13 cellular contexts compared by ENCODE assay signal in the genomic region with DNA sequence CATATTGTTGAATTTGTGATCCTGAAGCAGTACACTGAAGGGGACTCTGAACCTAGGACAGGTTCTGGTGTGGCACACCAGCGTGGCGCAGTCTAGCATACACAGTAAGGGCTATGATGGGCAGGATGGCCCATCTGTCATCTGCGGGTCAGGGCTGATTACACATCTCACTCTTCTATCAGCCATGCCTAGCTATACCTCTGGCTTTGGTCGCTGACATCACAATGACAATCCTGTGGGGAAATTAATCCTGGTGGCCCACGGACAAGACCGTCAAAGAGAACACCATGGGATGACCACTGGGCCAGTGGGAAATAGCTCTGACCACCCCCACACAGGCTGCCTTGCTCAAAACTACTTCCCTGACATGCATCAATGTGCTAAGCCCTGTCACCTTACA. TPM values are rescaled to one million over a fixed set of nuclear protein-coding genes. Genes with fewer than 3 reads are reported as not detected.
A peak's percentile ranks its signal among the peaks of the same experiment; 100 is the strongest.
DNase-seq lines count a peak whose midpoint lies in the region; ATAC-seq and TF ChIP-seq lines count a peak whose summit lies in the region.
"Had no signal": no experiment of that assay in that cellular context is flagged by ENCODE, and none has a peak within 500 bp of the region (broad histone marks: within the 10 kb centered on the region; RNA-seq: fewer than 3 reads in every experiment).

No MANE protein-coding gene starts in this region.

- peaks cover 32% of the 10 kb centered on the region for H3K4me1 ChIP-seq in osteoblast (ENCODE audit: insufficient read depth, low read length)
- peaks cover 23% of the 10 kb centered on the region for H3K4me1 ChIP-seq in effector memory CD4-positive, alpha-beta T cell (ENCODE audit: control insufficient read depth, insufficient read depth, low read length, poor library complexity, severe bottlenecking)
- H3K4me1 ChIP-seq in colonic mucosa = peaks cover 9% of the 10 kb centered on the region

- CTCF ChIA-PET in activated CD4-positive, alpha-beta T cell treated with anti-CD3 and anti-CD28 coated beads, Interleukin-2, amount 10 ng/mL, durations not matched to agents 7 days and 5 days (lab: Charles Lee) = interaction anchor here (4.5 kb wide), 1 partner anchor 12 kb away, joined by 88 read pairs; no protein-coding TSS in a partner anchor

- no peak overlapping the region for H3K27ac Mint-ChIP-seq in activated CD4-positive, alpha-beta T cell treated with anti-CD3 and anti-CD28 coated beads, Interleukin-2, amount 10 ng/mL, durations not matched to agents 24 days and 14 days
- H3K27ac Mint-ChIP-seq in activated CD4-positive, alpha-beta T cell treated with anti-CD3 and anti-CD28 coated beads, Interleukin-2, amount 10 ng/mL, durations not matched to agents 7 days and 5 days = no peak overlapping the region
- H3K27ac Mint-ChIP-seq in IgD-negative memory B cell = peak overlapping the region in 2 of 3 donors; percentile 59 to 63
- H3K27ac Mint-ChIP-seq in activated naive CD8-positive, alpha-beta T cell = peak overlapping the region; percentile 76

- no peak overlapping the region for H2AFZ ChIP-seq in osteoblast (ENCODE audit: low read length)

- H3K27me3 ChIP-seq in osteoblast (ENCODE audit: insufficient read depth, low read length) (no peaks in the 10 kb centered on the region), colonic mucosa (no peaks in the 10 kb centered on the region)
- H3K27me3 ChIP-seq in effector memory CD4-positive, alpha-beta T cell (replicated peaks; ENCODE audit: control insufficient read depth, insufficient read depth, low read length, poor library complexity, severe bottlenecking) = no peaks in the 10 kb centered on the region
- H3K27me3 ChIP-seq: suprapubic skin had no signal

- intact Hi-C loops in activated CD4-positive, alpha-beta T cell treated with anti-CD3 and anti-CD28 coated beads, Interleukin-2, amount 10 ng/mL, durations not matched to agents 24 days and 14 days (cut with micrococcal nuclease) = no loop called here
- intact Hi-C loops in colonic mucosa (cut with DNase I) = no loop called here

- peaks cover 74% of the 10 kb centered on the region for H3K79me2 ChIP-seq in osteoblast (ENCODE audit: insufficient read depth, low read length)

- peaks cover 73% of the 10 kb centered on the region for H3K36me3 Mint-ChIP-seq in activated CD4-positive, alpha-beta T cell treated with anti-CD3 and anti-CD28 coated beads, Interleukin-2, amount 10 ng/mL, durations not matched to agents 24 days and 14 days (ENCODE audit: low read depth)
- H3K36me3 Mint-ChIP-seq in activated CD4-positive, alpha-beta T cell treated with anti-CD3 and anti-CD28 coated beads, Interleukin-2, amount 10 ng/mL, durations not matched to agents 7 days and 5 days (ENCODE audit: low read depth) = peaks cover 71% of the 10 kb centered on the region
- peaks cover 2% of the 10 kb centered on the region for H3K36me3 Mint-ChIP-seq in IgD-negative memory B cell
- peaks cover 21% of the 10 kb centered on the region for H3K36me3 Mint-ChIP-seq in activated naive CD8-positive, alpha-beta T cell

- no peak overlapping the region for H3K27ac ChIP-seq in osteoblast (ENCODE audit: low read depth, low read length)
- H3K27ac ChIP-seq in effector memory CD4-positive, alpha-beta T cell (ENCODE audit: insufficient read depth, low read length, poor library complexity, severe bottlenecking) = no peak overlapping the region
- no peak overlapping the region for H3K27ac ChIP-seq in colonic mucosa
- H3K27ac ChIP-seq: suprapubic skin had no signal

- peak overlapping the region; percentile 4 for H3K4me2 ChIP-seq in osteoblast (ENCODE audit: insufficient read depth, low read length)

- no peak overlapping the region for H3K4me3 ChIP-seq in osteoblast (ENCODE audit: insufficient read depth, low read length)
- H3K4me3 ChIP-seq in effector memory CD4-positive, alpha-beta T cell (ENCODE audit: insufficient read depth, low read depth, low read length, poor library complexity, severe bottlenecking) = no peak overlapping the region
- no peak overlapping the region for H3K4me3 ChIP-seq in colonic mucosa
- H3K4me3 ChIP-seq: suprapubic skin had no signal

- no peak overlapping the region for H3K9ac ChIP-seq in colonic mucosa (ENCODE audit: low read depth in 2 of 2, low read length in 2 of 2)

- H3K36me3 ChIP-seq in osteoblast (ENCODE audit: insufficient read depth, low read length) (peaks cover 65% of the 10 kb centered on the region), colonic mucosa (peaks cover 3% of the 10 kb centered on the region)
- H3K36me3 ChIP-seq in effector memory CD4-positive, alpha-beta T cell (ENCODE audit: control insufficient read depth, insufficient read depth, low read length) = peaks cover 52% of the 10 kb centered on the region

- H4K20me1 ChIP-seq in osteoblast (ENCODE audit: insufficient read depth, low read length) = peaks cover 65% of the 10 kb centered on the region

- peak overlapping the region; percentile 96 for H3K4me3 Mint-ChIP-seq in activated CD4-positive, alpha-beta T cell treated with anti-CD3 and anti-CD28 coated beads, Interleukin-2, amount 10 ng/mL, durations not matched to agents 24 days and 14 days
- no peak overlapping the region for H3K4me3 Mint-ChIP-seq in activated CD4-positive, alpha-beta T cell treated with anti-CD3 and anti-CD28 coated beads, Interleukin-2, amount 10 ng/mL, durations not matched to agents 7 days and 5 days
- H3K4me3 Mint-ChIP-seq in IgD-negative memory B cell = peak overlapping the region in 2 of 4 donors; percentile 39 to 100
- peak overlapping the region; percentile 95 for H3K4me3 Mint-ChIP-seq in activated naive CD8-positive, alpha-beta T cell

- peaks cover 40% of the 10 kb centered on the region for H3K4me1 Mint-ChIP-seq in activated CD4-positive, alpha-beta T cell treated with anti-CD3 and anti-CD28 coated beads, Interleukin-2, amount 10 ng/mL, durations not matched to agents 24 days and 14 days
- H3K4me1 Mint-ChIP-seq in activated CD4-positive, alpha-beta T cell treated with anti-CD3 and anti-CD28 coated beads, Interleukin-2, amount 10 ng/mL, durations not matched to agents 7 days and 5 days = peaks cover 49% of the 10 kb centered on the region
- peaks cover 2 to 22% (median 17%) of the 10 kb centered on the region in 3 donors for H3K4me1 Mint-ChIP-seq in IgD-negative memory B cell
- H3K4me1 Mint-ChIP-seq in activated naive CD8-positive, alpha-beta T cell (ENCODE audit: low read depth) = peaks cover 47% of the 10 kb centered on the region

- TF ChIP-seq CTCF in osteoblast (IDR thresholded peaks at IDR 0.05; ENCODE audit: extremely low read depth, low read depth, low read length) (no peak), colonic mucosa (IDR thresholded peaks at IDR 0.05) (no peak)

- no peaks in the 10 kb centered on the region for H3K9me3 Mint-ChIP-seq in activated CD4-positive, alpha-beta T cell treated with anti-CD3 and anti-CD28 coated beads, Interleukin-2, amount 10 ng/mL, durations not matched to agents 24 days and 14 days
- no peaks in the 10 kb centered on the region for H3K9me3 Mint-ChIP-seq in activated CD4-positive, alpha-beta T cell treated with anti-CD3 and anti-CD28 coated beads, Interleukin-2, amount 10 ng/mL, durations not matched to agents 7 days and 5 days
- H3K9me3 Mint-ChIP-seq in IgD-negative memory B cell = no peaks in the 10 kb centered on the region
- H3K9me3 Mint-ChIP-seq in activated naive CD8-positive, alpha-beta T cell (ENCODE audit: low read depth) = no peaks in the 10 kb centered on the region

- no peak for ATAC-seq in HG03025 (IDR thresholded peaks at IDR 0.05; ENCODE audit: low FRiP score, unreplicated experiment)

- H3K27me3 Mint-ChIP-seq in activated CD4-positive, alpha-beta T cell treated with anti-CD3 and anti-CD28 coated beads, Interleukin-2, amount 10 ng/mL, durations not matched to agents 24 days and 14 days = no peaks in the 10 kb centered on the region
- no peaks in the 10 kb centered on the region for H3K27me3 Mint-ChIP-seq in activated CD4-positive, alpha-beta T cell treated with anti-CD3 and anti-CD28 coated beads, Interleukin-2, amount 10 ng/mL, durations not matched to agents 7 days and 5 days
- H3K27me3 Mint-ChIP-seq in IgD-negative memory B cell = no peaks in the 10 kb centered on the region
- H3K27me3 Mint-ChIP-seq in activated naive CD8-positive, alpha-beta T cell = no peaks in the 10 kb centered on the region

- POLR2A ChIA-PET in activated CD4-positive, alpha-beta T cell treated with anti-CD3 and anti-CD28 coated beads, Interleukin-2, amount 10 ng/mL, durations not matched to agents 7 days and 5 days (lab: Charles Lee) = no interaction called here

- H3K9me3 ChIP-seq in osteoblast (ENCODE audit: low read depth, low read length) (no peaks in the 10 kb centered on the region), colonic mucosa (no peaks in the 10 kb centered on the region)
- no peaks in the 10 kb centered on the region for H3K9me3 ChIP-seq in effector memory CD4-positive, alpha-beta T cell (ENCODE audit: control insufficient read depth, low read length)
- H3K9me3 ChIP-seq: suprapubic skin had no signal

- DNase-seq in activated CD4-positive, alpha-beta T cell treated with anti-CD3 and anti-CD28 coated beads, Interleukin-2, amount 10 ng/mL, durations not matched to agents 24 days and 14 days = no peak
- no peak for DNase-seq in activated CD4-positive, alpha-beta T cell treated with anti-CD3 and anti-CD28 coated beads, Interleukin-2, amount 10 ng/mL, durations not matched to agents 7 days and 5 days
- DNase-seq in osteoblast (ENCODE audit: insufficient read length, low spot score, missing footprints) (no peak), colonic mucosa (no peak)
- DNase-seq in effector memory CD4-positive, alpha-beta T cell = no peak
- DNase-seq: DMS79 treated with DMSO at 0.1 percent for 48 hours; midbrain; NCI-H1694 treated with DMSO at 0.1 percent for 48 hours; NK-92 treated with Interleukin-12 subunit alpha and Interleukin-12 subunit beta, amount 100 ng/mL, for 24 hours had no signal

RNA-seq across cellular contexts. Expression of a gene that starts 2.8 kb away (rescaled TPM):
- 99.8 and 111 TPM in 2 replicates for total RNA-seq in activated CD4-positive, alpha-beta T cell treated with anti-CD3 and anti-CD28 coated beads, Interleukin-2, amount 10 ng/mL, durations not matched to agents 24 days and 14 days
- 10 to 100 TPM; 40.7 to 40.8 TPM for total RNA-seq in activated CD4-positive, alpha-beta T cell treated with anti-CD3 and anti-CD28 coated beads, Interleukin-2, amount 10 ng/mL, durations not matched to agents 7 days and 5 days
- polyA plus RNA-seq in IgD-negative memory B cell = 114 TPM
- total RNA-seq in osteoblast (5.6 and 6.9 TPM in 2 replicates), colonic mucosa (10 to 100 TPM; 21.8 to 36.4 TPM)

RNA-seq across cellular contexts. Expression of a gene that starts 40.4 kb away (rescaled TPM):
- 28.3 and 29.8 TPM in 2 replicates for total RNA-seq in activated CD4-positive, alpha-beta T cell treated with anti-CD3 and anti-CD28 coated beads, Interleukin-2, amount 10 ng/mL, durations not matched to agents 24 days and 14 days
- total RNA-seq in activated CD4-positive, alpha-beta T cell treated with anti-CD3 and anti-CD28 coated beads, Interleukin-2, amount 10 ng/mL, durations not matched to agents 7 days and 5 days = 10 to 100 TPM; 31.1 to 36.7 TPM
- polyA plus RNA-seq in IgD-negative memory B cell = 13.0 TPM
- total RNA-seq in osteoblast (42.7 and 43.6 TPM in 2 replicates), colonic mucosa (10 to 100 TPM; 30.5 to 33.7 TPM)

Comparison
In these comparisons a context has a peak if more than half of its experiments do, and no peak if none do; other contexts are left out.
1. H3K27ac Mint-ChIP-seq: peak in IgD-negative memory B cell (2 of 3) and activated naive CD8-positive, alpha-beta T cell (single experiment); none in activated CD4-positive, alpha-beta T cell treated with anti-CD3 and anti-CD28 coated beads, Interleukin-2, amount 10 ng/mL, durations not matched to agents 24 days and 14 days (single experiment) and activated CD4-positive, alpha-beta T cell treated with anti-CD3 and anti-CD28 coated beads, Interleukin-2, amount 10 ng/mL, durations not matched to agents 7 days and 5 days (single experiment).